8 cellular contexts compared by ENCODE assay signal in genomic region chr2:64860321-64860751, GRCh38.
DNase-seq lines count a peak whose midpoint lies in the region; ATAC-seq and TF ChIP-seq lines count a peak whose summit lies in the region.

No MANE protein-coding gene starts in this region.

- H3K27me3 ChIP-seq in HUES64 (ENCODE audit: insufficient read depth, low read length) (peaks cover 66% of the 10 kb centered on the region), endocrine pancreas (ENCODE audit: control insufficient read depth, insufficient read depth, low read length) (no peaks in the 10 kb centered on the region), stomach (no peaks in the 10 kb centered on the region)

- H3K36me3 Mint-ChIP-seq in activated CD4-positive, alpha-beta T cell treated with anti-CD3 and anti-CD28 coated beads for 36 hours (ENCODE audit: low read depth): no peaks in the 10 kb centered on the region
- H3K36me3 Mint-ChIP-seq in T-helper 2 cell treated with Interferon-gamma antibody and Interleukin-4, amounts not matched to agents 5 μg/mL and 100 μg/mL, for 36 hours (ENCODE audit: low read depth): no peaks in the 10 kb centered on the region

- CTCF ChIA-PET in activated CD4-positive, alpha-beta T cell treated with anti-CD3 and anti-CD28 coated beads for 36 hours (lab: Charles Lee): interaction anchor here (0.6 to 2.0 kb wide), 4 partner anchors 72 to 253 kb away, joined by 3 to 10 read pairs (median 3); no protein-coding TSS in a partner anchor

- DNase-seq in stomach (peak; percentile 25), left lobe of liver (ENCODE audit: low spot score) (no peak)
- no peak for DNase-seq in activated CD4-positive, alpha-beta T cell treated with anti-CD3 and anti-CD28 coated beads for 36 hours
- no peak for DNase-seq in activated naive CD4-positive, alpha-beta T cell treated with anti-CD3 and anti-CD28 coated beads, Interleukin-2, amount 50 U/mL, for 16 hours
- DNase-seq in T-helper 2 cell treated with Interferon-gamma antibody and Interleukin-4, amounts not matched to agents 5 μg/mL and 100 μg/mL, for 36 hours (ENCODE audit: low spot score): no peak

- no peaks in the 10 kb centered on the region for H3K9me3 Mint-ChIP-seq in activated CD4-positive, alpha-beta T cell treated with anti-CD3 and anti-CD28 coated beads for 36 hours (ENCODE audit: low read depth)
- no peaks in the 10 kb centered on the region for H3K9me3 Mint-ChIP-seq in T-helper 2 cell treated with Interferon-gamma antibody and Interleukin-4, amounts not matched to agents 5 μg/mL and 100 μg/mL, for 36 hours

- H3K4me3 ChIP-seq in HUES64 (ENCODE audit: low read length) (peak overlapping the region; percentile 55; the same call in 1 of the 2 replicates), endocrine pancreas (ENCODE audit: control insufficient read depth, insufficient read depth, low read length) (no peak overlapping the region), stomach (peak overlapping the region in 3 of 4 donors; percentile 42 to 52 (median 50))

- H3K9me3 ChIP-seq in HUES64 (ENCODE audit: insufficient read depth, low read depth, low read length) (no peaks in the 10 kb centered on the region), endocrine pancreas (ENCODE audit: control insufficient read depth, low read length) (no peaks in the 10 kb centered on the region), stomach (no peaks in the 10 kb centered on the region)

- TF ChIP-seq POLR2A in stomach (IDR thresholded peaks at IDR 0.05): no peak

- H3K9ac ChIP-seq in HUES64 (ENCODE audit: low read depth, low read length) (no peak overlapping the region), endocrine pancreas (ENCODE audit: control insufficient read depth, insufficient read depth, low read length) (peak overlapping the region; percentile 19)

- H3K27ac ChIP-seq in HUES64 (ENCODE audit: low read depth, low read length): no peak overlapping the region
- peak overlapping the region; percentile 83 to 93 (median 91) for H3K27ac ChIP-seq in stomach

- H3K4me1 Mint-ChIP-seq in activated CD4-positive, alpha-beta T cell treated with anti-CD3 and anti-CD28 coated beads for 36 hours: peaks cover 2% of the 10 kb centered on the region
- H3K4me1 Mint-ChIP-seq in T-helper 2 cell treated with Interferon-gamma antibody and Interleukin-4, amounts not matched to agents 5 μg/mL and 100 μg/mL, for 36 hours (ENCODE audit: low read depth): peaks cover 2% of the 10 kb centered on the region

- TF ChIP-seq CTCF in stomach (IDR thresholded peaks at IDR 0.05): no peak

- H3K4me3 Mint-ChIP-seq in activated CD4-positive, alpha-beta T cell treated with anti-CD3 and anti-CD28 coated beads for 36 hours: no peak overlapping the region
- no peak overlapping the region for H3K4me3 Mint-ChIP-seq in T-helper 2 cell treated with Interferon-gamma antibody and Interleukin-4, amounts not matched to agents 5 μg/mL and 100 μg/mL, for 36 hours

- WGBS in HUES64: 77% methylated on average over 7 of the region's 9 CpGs
- 71 to 90% (median 85%) methylated on average over 9 of the region's 9 CpGs for WGBS in stomach, 5 donors

- H3K36me3 ChIP-seq in HUES64 (ENCODE audit: insufficient read depth, low read length) (no peaks in the 10 kb centered on the region), endocrine pancreas (ENCODE audit: control insufficient read depth, insufficient read depth, low read length) (no peaks in the 10 kb centered on the region), stomach (no peaks in the 10 kb centered on the region)

- TF ChIP-seq EP300 in stomach (IDR thresholded peaks at IDR 0.05): no peak

- intact Hi-C loops in stomach (cut with DNase I; ENCODE audit: low total_unique reads): loop anchor here (5.0 to 10.0 kb wide), 3 partner anchors 86 to 256 kb away; partner anchors contain the start of gene SERTAD2
- intact Hi-C loops in activated CD4-positive, alpha-beta T cell treated with anti-CD3 and anti-CD28 coated beads for 36 hours (cut with DNase I, micrococcal nuclease): loop anchor here in 1 of 2 experiments (5.0 kb wide), 2 partner anchors 108 to 253 kb away; no protein-coding TSS in a partner anchor

- ATAC-seq in GM18909 (IDR thresholded peaks at IDR 0.05; ENCODE audit: poor library complexity, unreplicated experiment) (peak; percentile 44), left lobe of liver (no peak)
- ATAC-seq in activated CD4-positive, alpha-beta T cell treated with anti-CD3 and anti-CD28 coated beads for 36 hours: no peak

- H3K4me1 ChIP-seq in HUES64 (ENCODE audit: insufficient read depth, low read length) (peaks cover 36% of the 10 kb centered on the region), endocrine pancreas (ENCODE audit: control insufficient read depth, insufficient read depth, low read length) (no peaks in the 10 kb centered on the region), stomach (peaks cover 32 to 60% (median 46%) of the 10 kb centered on the region in 4 donors)

- no peak overlapping the region for H3K27ac Mint-ChIP-seq in activated CD4-positive, alpha-beta T cell treated with anti-CD3 and anti-CD28 coated beads for 36 hours
- H3K27ac Mint-ChIP-seq in T-helper 2 cell treated with Interferon-gamma antibody and Interleukin-4, amounts not matched to agents 5 μg/mL and 100 μg/mL, for 36 hours: no peak overlapping the region

- peaks cover 8% of the 10 kb centered on the region for H3K27me3 Mint-ChIP-seq in activated CD4-positive, alpha-beta T cell treated with anti-CD3 and anti-CD28 coated beads for 36 hours
- no peaks in the 10 kb centered on the region for H3K27me3 Mint-ChIP-seq in T-helper 2 cell treated with Interferon-gamma antibody and Interleukin-4, amounts not matched to agents 5 μg/mL and 100 μg/mL, for 36 hours (ENCODE audit: low read depth)

- POLR2A ChIA-PET in activated CD4-positive, alpha-beta T cell treated with anti-CD3 and anti-CD28 coated beads for 36 hours (lab: Charles Lee): no interaction called here
